ENCODE assay signal across 11 cellular contexts in the genomic region with DNA sequence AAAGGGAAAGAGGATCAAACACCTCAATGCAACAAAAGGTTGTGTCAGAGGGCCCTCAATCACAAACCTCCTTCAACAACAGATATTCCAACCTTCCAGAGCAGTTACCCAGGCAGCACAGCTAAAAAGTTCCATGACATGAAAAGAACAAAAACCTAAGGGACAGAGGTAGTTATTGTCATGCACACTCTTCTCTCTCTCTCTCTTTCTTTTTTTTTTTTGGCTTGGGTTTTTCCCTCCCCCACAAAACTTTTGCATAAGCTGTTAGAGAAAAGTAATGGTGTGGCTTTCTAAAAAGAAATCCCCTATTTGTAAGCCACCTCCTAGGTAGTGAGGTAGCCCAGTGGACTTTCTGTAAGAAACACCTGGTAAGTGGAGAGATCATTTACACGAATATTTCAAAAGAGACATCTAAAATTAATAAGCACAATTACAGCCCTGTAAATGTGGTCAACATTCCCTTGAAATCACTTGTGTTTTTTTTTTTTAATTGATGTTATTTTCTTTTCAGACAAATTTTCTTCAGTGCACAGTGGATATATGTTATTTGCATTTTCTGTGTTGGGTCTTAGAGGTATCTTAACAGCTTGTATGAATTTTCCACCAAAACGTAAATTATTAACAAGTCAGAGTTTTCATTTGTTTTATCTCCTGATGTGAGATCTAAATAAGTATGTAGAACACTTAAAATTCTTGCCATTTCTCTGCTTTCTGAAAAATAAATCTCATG. TPM values are rescaled to one million over a fixed set of nuclear protein-coding genes. Genes with fewer than 3 reads are reported as not detected.
A peak's percentile ranks its signal among the peaks of the same experiment; 100 is the strongest.
DNase-seq lines count a peak whose midpoint lies in the region; ATAC-seq and TF ChIP-seq lines count a peak whose summit lies in the region.
"Had no signal": no experiment of that assay in that cellular context is flagged by ENCODE, and none has a peak within 500 bp of the region (broad histone marks: within the 10 kb centered on the region; RNA-seq: fewer than 3 reads in every experiment).

No MANE protein-coding gene starts in this region.

- no peaks in the 10 kb centered on the region for H3F3A ChIP-seq in MM.1S (ENCODE audit: insufficient read depth, low read length)

- H3K27ac ChIP-seq in MM.1S (ENCODE audit: low read length): no peak overlapping the region
- peak overlapping the region; percentile 61 for H3K27ac ChIP-seq in osteoblast (ENCODE audit: low read depth, low read length)
- H3K27ac ChIP-seq: psoas muscle, vagina had no signal

- no peak overlapping the region for H3K9ac ChIP-seq in MM.1S (ENCODE audit: low read length)

- TF ChIP-seq CTCF in MM.1S (IDR thresholded peaks at IDR 0.05; ENCODE audit: low read length) (no peak), osteoblast (IDR thresholded peaks at IDR 0.05; ENCODE audit: extremely low read depth, low read depth, low read length) (no peak)

- no peaks in the 10 kb centered on the region for H3K9me3 ChIP-seq in MM.1S (replicated peaks; ENCODE audit: insufficient read depth, low read length)
- H3K9me3 ChIP-seq in osteoblast (ENCODE audit: low read depth, low read length): no peaks in the 10 kb centered on the region
- H3K9me3 ChIP-seq: psoas muscle, vagina had no signal

- H3K9me2 ChIP-seq in MM.1S (replicated peaks; ENCODE audit: insufficient read depth, low read length): no peaks in the 10 kb centered on the region

- no peak overlapping the region for H2AFZ ChIP-seq in MM.1S (ENCODE audit: low read length)
- no peak overlapping the region for H2AFZ ChIP-seq in osteoblast (ENCODE audit: low read length)

- H3K4me1 ChIP-seq in MM.1S (ENCODE audit: low read length): no peaks in the 10 kb centered on the region
- H3K4me1 ChIP-seq in osteoblast (ENCODE audit: insufficient read depth, low read length): peaks cover 37% of the 10 kb centered on the region

- H3K27me3 ChIP-seq in MM.1S (replicated peaks; ENCODE audit: insufficient read depth, low read length) (no peaks in the 10 kb centered on the region), osteoblast (ENCODE audit: insufficient read depth, low read length) (no peaks in the 10 kb centered on the region)
- H3K27me3 ChIP-seq: vagina had no signal

- H3K4me2 ChIP-seq in MM.1S (ENCODE audit: low read depth, low read length): no peak overlapping the region
- H3K4me2 ChIP-seq in osteoblast (ENCODE audit: insufficient read depth, low read length): peak overlapping the region; percentile 47

- H4K20me1 ChIP-seq in MM.1S (ENCODE audit: insufficient read depth, low read length) (no peaks in the 10 kb centered on the region), osteoblast (ENCODE audit: insufficient read depth, low read length) (peaks cover 22% of the 10 kb centered on the region)

- H3K4me3 ChIP-seq in MM.1S (ENCODE audit: low read length) (no peak overlapping the region), osteoblast (ENCODE audit: insufficient read depth, low read length) (no peak overlapping the region)
- H3K4me3 ChIP-seq: psoas muscle, vagina had no signal

- no peaks in the 10 kb centered on the region for H3K79me2 ChIP-seq in MM.1S (ENCODE audit: low read length)
- peaks cover 99% of the 10 kb centered on the region for H3K79me2 ChIP-seq in osteoblast (ENCODE audit: insufficient read depth, low read length)

- H3K36me3 ChIP-seq in MM.1S (replicated peaks; ENCODE audit: insufficient read depth, low read length) (no peaks in the 10 kb centered on the region), osteoblast (ENCODE audit: insufficient read depth, low read length) (peaks cover 15% of the 10 kb centered on the region)
- H3K36me3 ChIP-seq: vagina had no signal

- DNase-seq in MM.1S (peak; percentile 51), osteoblast (ENCODE audit: insufficient read length, low spot score, missing footprints) (no peak), cerebellar cortex (ENCODE audit: low spot score) (no peak), NOMO-1 treated with DMSO at 0.1 percent for 48 hours (lab: John Stamatoyannopoulos, UW; ENCODE audit: unreplicated experiment) (no peak), dermis blood vessel endothelial cell (no peak)
- DNase-seq in activated CD8-positive, alpha-beta memory T cell treated with anti-CD3 and anti-CD28 coated beads for 24 hours: no peak
- DNase-seq: foreskin melanocyte, psoas muscle had no signal

- peak; percentile 87 for ATAC-seq in GM18909 (IDR thresholded peaks at IDR 0.05; ENCODE audit: poor library complexity, unreplicated experiment)
- ATAC-seq in HG02571 (IDR thresholded peaks at IDR 0.05; ENCODE audit: unreplicated experiment): peak; percentile 89
- ATAC-seq: psoas muscle had no signal

RNA-seq across cellular contexts. Expression of a gene that starts 48.4 kb away (rescaled TPM):
- total RNA-seq in osteoblast (119 and 128 TPM in 2 replicates), dermis blood vessel endothelial cell (5.3 and 8.4 TPM in 2 replicates)

Comparison
In these comparisons a context has a peak if more than half of its experiments do, and no peak if none do; other contexts are left out.
1. RNA of a gene that starts 48.4 kb away (total RNA-seq): 119 to 128 TPM in osteoblast; 5.3 to 8.4 TPM in dermis blood vessel endothelial cell; every median in the first group is over 10 times any median in the second.